In genomic region chr9:132708239-132708638, GRCh38 we compare ENCODE assay signal across 5 cellular contexts.
"Had no signal": no experiment of that assay in that cellular context is flagged by ENCODE, and none has a peak within 500 bp of the region (broad histone marks: within the 10 kb centered on the region; RNA-seq: fewer than 3 reads in every experiment).

No MANE protein-coding gene starts in this region.

- H3K27ac ChIP-seq: HL-60 had no signal

- H3K4me3 ChIP-seq: K562 had no signal

- DNase-seq: IMR-90, KBM-7, KG1 had no signal
